Comparison of ENCODE assay signal across 8 cellular contexts in the genomic region with DNA sequence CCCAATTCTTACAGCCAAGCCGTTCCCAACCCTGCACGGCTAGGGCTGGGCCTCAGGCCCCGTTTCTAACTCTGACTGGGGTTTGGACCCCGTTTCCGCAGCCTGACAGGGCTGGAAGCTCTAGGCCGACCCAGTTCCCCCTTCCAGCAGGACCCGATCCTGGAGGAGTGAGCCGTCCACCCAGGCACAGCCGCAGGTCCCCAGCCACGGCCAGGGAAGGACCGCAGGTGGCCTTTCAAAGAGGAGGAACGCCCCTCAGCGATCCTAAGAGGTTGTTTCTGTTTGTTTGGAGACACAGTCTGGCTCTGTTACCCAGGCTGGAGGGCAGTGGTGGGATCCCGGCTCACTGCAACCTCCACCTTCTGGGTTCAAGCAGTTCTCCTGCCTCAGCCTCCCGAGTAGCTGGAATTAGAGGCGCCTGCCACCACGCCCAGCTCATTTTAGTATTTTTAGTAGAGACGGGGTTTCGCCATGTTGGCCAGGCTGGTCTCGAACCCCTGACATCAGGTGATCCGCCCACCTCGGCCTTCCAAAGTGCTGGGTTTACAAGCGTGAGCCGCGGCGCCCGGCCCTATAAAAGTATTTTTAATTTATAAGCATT. TPM values are rescaled to one million over a fixed set of nuclear protein-coding genes. Genes with fewer than 3 reads are reported as not detected.
DNase-seq lines count a peak whose midpoint lies in the region; ATAC-seq and TF ChIP-seq lines count a peak whose summit lies in the region.

No MANE protein-coding gene starts in this region.

- POLR2A ChIA-PET in HEK293 (lab: Yijun Ruan, JAX), result no interaction called here

- peaks cover 29% of the 10 kb centered on the region for H3K79me2 ChIP-seq in ACC112 (ENCODE audit: control insufficient read depth, insufficient read depth, low read length, unreplicated experiment)
- H3K79me2 ChIP-seq in mammary epithelial cell (ENCODE audit: insufficient read depth, low read length), result peaks cover 37% of the 10 kb centered on the region

- intact Hi-C loops in mammary epithelial cell (cut with micrococcal nuclease), result loop anchor here (1.0 kb wide), 1 partner anchor 362 kb away; no protein-coding TSS in a partner anchor

- no peak overlapping the region for H2AFZ ChIP-seq in ACC112 (ENCODE audit: low read length, unreplicated experiment)
- no peak overlapping the region for H2AFZ ChIP-seq in mammary epithelial cell (ENCODE audit: low read depth, low read length)

- DNase-seq in mammary epithelial cell, result no peak
- DNase-seq in naive B cell, result no peak
- DNase-seq in T1000 (lab: John Stamatoyannopoulos, UW), result no peak
- DNase-seq in putamen (ENCODE audit: low spot score), result no peak

- H3K27me3 ChIP-seq in ACC112 (ENCODE audit: insufficient read depth, low read length) (no peaks in the 10 kb centered on the region), mammary epithelial cell (ENCODE audit: insufficient read depth, low read length) (no peaks in the 10 kb centered on the region)

- peaks cover 19 to 44% (median 21%) of the 10 kb centered on the region in 3 donors for H3K4me1 Mint-ChIP-seq in naive B cell

- peaks cover 11% of the 10 kb centered on the region; the same call in 1 of the 2 replicates for H3K36me3 ChIP-seq in ACC112 (ENCODE audit: insufficient read depth, low read length)
- peaks cover 4 to 39% of the 10 kb centered on the region in 2 experiments; a peak in 2 of 3 replicates for H3K36me3 ChIP-seq in HEK293 (ENCODE audit: control insufficient read depth in 2 of 2, insufficient read depth in 1 of 2, low read length in 2 of 2)
- peaks cover 10% of the 10 kb centered on the region for H3K36me3 ChIP-seq in mammary epithelial cell (ENCODE audit: insufficient read depth, low read length)

- H3K4me3 Mint-ChIP-seq in naive B cell, result peak overlapping the region in 5 of 8 donors; percentile 6 to 91 (median 56)

- TSS peak; percentile 30 for BruUV-seq in mammary epithelial cell (replicated peaks; lab: Mats Ljungman, UMichigan)

- H3K9me3 Mint-ChIP-seq in naive B cell, result no peaks in the 10 kb centered on the region

- H3K27ac Mint-ChIP-seq in naive B cell, result peak overlapping the region in 4 of 6 donors; percentile 18 to 77 (median 54)

- H3K9me3 ChIP-seq in HEK293 (ENCODE audit: control insufficient read depth, insufficient read depth, low read depth, low read length) (no peaks in the 10 kb centered on the region), mammary epithelial cell (replicated peaks; ENCODE audit: insufficient read depth, low read length) (no peaks in the 10 kb centered on the region)

- H3K4me3 ChIP-seq in ACC112 (ENCODE audit: low read depth, low read length), result peak overlapping the region; percentile 52
- peak overlapping the region; percentile 10; the same call in 1 of the 2 replicates for H3K4me3 ChIP-seq in HEK293 (ENCODE audit: low read depth, low read length)
- H3K4me3 ChIP-seq in mammary epithelial cell (replicated peaks in 1 of 3; ENCODE audit: insufficient read depth in 1 of 3, low read depth in 2 of 3, low read length in 3 of 3), result peak overlapping the region in 1 of 3 experiments; percentile 49

- WGBS in mammary epithelial cell (ENCODE audit: low coverage, missing lambda C conversion rate), result 73% methylated on average over 22 of the region's 27 CpGs

- peak overlapping the region; percentile 55 for H3K4me2 ChIP-seq in mammary epithelial cell (ENCODE audit: insufficient read depth, low read depth, low read length)

- CTCF ChIA-PET in HEK293 (lab: Yijun Ruan, JAX) (interaction anchor here (0.6 to 1.4 kb wide), 6 partner anchors 16 to 544 kb away, joined by 3 to 5 read pairs (median 4); no protein-coding TSS in a partner anchor), mammary epithelial cell (lab: Charles Lee; ENCODE audit: low non-redundant PET) (interaction anchor here (0.8 kb wide), 1 partner anchor 200 kb away, joined by 9 read pairs; no protein-coding TSS in a partner anchor)

- H3K27me3 Mint-ChIP-seq in naive B cell, result no peaks in the 10 kb centered on the region

- no peak overlapping the region for H3K9ac ChIP-seq in mammary epithelial cell (ENCODE audit: insufficient read depth, low read length)

- H4K20me1 ChIP-seq in mammary epithelial cell (ENCODE audit: insufficient read depth, low read length), result no peaks in the 10 kb centered on the region

- peaks cover 22% of the 10 kb centered on the region for H3K4me1 ChIP-seq in ACC112 (ENCODE audit: control insufficient read depth, insufficient read depth, low read length, unreplicated experiment)
- no peaks in the 10 kb centered on the region for H3K4me1 ChIP-seq in HEK293 (ENCODE audit: control insufficient read depth, insufficient read depth, low read length)
- H3K4me1 ChIP-seq in mammary epithelial cell (ENCODE audit: insufficient read depth, low read length), result peaks cover 6% of the 10 kb centered on the region

- in situ Hi-C loops in mammary epithelial cell (cut with MboI; ENCODE audit: low sequenced_read_pairs in 2 of 2), result loop anchor here in 1 of 2 donors (10.0 kb wide), 1 partner anchor 551 kb away; no protein-coding TSS in a partner anchor

- dilution Hi-C loops in mammary epithelial cell (cut with HindIII; ENCODE audit: low sequenced_read_pairs), result no loop called here

- H3K27ac ChIP-seq in ACC112 (ENCODE audit: low read depth, low read length) (peak overlapping the region; percentile 71), HEK293 (ENCODE audit: extremely low read depth, low read depth, low read length) (no peak overlapping the region), mammary epithelial cell (ENCODE audit: insufficient read depth, low read depth, low read length) (peak overlapping the region; percentile 69)

- ATAC-seq in naive B cell (ENCODE audit: low read depth in 2 of 2), result no peak
- no peak for ATAC-seq in esophagus mucosa
- no peak for ATAC-seq in HG03139 (IDR thresholded peaks at IDR 0.05; ENCODE audit: unreplicated experiment)

- peaks cover 0 to 1% of the 10 kb centered on the region in 2 donors for H3K36me3 Mint-ChIP-seq in naive B cell

- no peak for TF ChIP-seq CTCF in HEK293 (tag by site-specific recombination; IDR thresholded peaks at IDR 0.05)
- no peak for TF ChIP-seq CTCF in mammary epithelial cell (conservative IDR thresholded peaks at IDR 0.05 in 1 of 2, IDR thresholded peaks at IDR 0.05 in 1 of 2; ENCODE audit: extremely low read depth in 1 of 2, insufficient read depth in 1 of 2, low read depth in 1 of 2, low read length in 2 of 2)

TF ChIP-seq in HEK293, 187 proteins besides CTCF, POLR2A, EP300 and RAD21 (continues in another document):
- TF ChIP-seq, protein P1, sequence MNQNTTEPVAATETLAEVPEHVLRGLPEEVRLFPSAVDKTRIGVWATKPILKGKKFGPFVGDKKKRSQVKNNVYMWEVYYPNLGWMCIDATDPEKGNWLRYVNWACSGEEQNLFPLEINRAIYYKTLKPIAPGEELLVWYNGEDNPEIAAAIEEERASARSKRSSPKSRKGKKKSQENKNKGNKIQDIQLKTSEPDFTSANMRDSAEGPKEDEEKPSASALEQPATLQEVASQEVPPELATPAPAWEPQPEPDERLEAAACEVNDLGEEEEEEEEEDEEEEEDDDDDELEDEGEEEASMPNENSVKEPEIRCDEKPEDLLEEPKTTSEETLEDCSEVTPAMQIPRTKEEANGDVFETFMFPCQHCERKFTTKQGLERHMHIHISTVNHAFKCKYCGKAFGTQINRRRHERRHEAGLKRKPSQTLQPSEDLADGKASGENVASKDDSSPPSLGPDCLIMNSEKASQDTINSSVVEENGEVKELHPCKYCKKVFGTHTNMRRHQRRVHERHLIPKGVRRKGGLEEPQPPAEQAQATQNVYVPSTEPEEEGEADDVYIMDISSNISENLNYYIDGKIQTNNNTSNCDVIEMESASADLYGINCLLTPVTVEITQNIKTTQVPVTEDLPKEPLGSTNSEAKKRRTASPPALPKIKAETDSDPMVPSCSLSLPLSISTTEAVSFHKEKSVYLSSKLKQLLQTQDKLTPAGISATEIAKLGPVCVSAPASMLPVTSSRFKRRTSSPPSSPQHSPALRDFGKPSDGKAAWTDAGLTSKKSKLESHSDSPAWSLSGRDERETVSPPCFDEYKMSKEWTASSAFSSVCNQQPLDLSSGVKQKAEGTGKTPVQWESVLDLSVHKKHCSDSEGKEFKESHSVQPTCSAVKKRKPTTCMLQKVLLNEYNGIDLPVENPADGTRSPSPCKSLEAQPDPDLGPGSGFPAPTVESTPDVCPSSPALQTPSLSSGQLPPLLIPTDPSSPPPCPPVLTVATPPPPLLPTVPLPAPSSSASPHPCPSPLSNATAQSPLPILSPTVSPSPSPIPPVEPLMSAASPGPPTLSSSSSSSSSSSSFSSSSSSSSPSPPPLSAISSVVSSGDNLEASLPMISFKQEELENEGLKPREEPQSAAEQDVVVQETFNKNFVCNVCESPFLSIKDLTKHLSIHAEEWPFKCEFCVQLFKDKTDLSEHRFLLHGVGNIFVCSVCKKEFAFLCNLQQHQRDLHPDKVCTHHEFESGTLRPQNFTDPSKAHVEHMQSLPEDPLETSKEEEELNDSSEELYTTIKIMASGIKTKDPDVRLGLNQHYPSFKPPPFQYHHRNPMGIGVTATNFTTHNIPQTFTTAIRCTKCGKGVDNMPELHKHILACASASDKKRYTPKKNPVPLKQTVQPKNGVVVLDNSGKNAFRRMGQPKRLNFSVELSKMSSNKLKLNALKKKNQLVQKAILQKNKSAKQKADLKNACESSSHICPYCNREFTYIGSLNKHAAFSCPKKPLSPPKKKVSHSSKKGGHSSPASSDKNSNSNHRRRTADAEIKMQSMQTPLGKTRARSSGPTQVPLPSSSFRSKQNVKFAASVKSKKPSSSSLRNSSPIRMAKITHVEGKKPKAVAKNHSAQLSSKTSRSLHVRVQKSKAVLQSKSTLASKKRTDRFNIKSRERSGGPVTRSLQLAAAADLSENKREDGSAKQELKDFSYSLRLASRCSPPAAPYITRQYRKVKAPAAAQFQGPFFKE (tag by site-specific recombination; IDR thresholded peaks at IDR 0.05; ENCODE audit: borderline replicate concordance), result no peak
- TF ChIP-seq, protein P2, sequence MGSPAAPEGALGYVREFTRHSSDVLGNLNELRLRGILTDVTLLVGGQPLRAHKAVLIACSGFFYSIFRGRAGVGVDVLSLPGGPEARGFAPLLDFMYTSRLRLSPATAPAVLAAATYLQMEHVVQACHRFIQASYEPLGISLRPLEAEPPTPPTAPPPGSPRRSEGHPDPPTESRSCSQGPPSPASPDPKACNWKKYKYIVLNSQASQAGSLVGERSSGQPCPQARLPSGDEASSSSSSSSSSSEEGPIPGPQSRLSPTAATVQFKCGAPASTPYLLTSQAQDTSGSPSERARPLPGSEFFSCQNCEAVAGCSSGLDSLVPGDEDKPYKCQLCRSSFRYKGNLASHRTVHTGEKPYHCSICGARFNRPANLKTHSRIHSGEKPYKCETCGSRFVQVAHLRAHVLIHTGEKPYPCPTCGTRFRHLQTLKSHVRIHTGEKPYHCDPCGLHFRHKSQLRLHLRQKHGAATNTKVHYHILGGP (tag by site-specific recombination; IDR thresholded peaks at IDR 0.05), result no peak

RNA-seq across cellular contexts. Expression of a gene that starts 0.8 kb away (rescaled TPM):
- 10 to 100 TPM; 26.0 to 40.8 TPM for total RNA-seq in mammary epithelial cell
- polyA plus RNA-seq in mammary epithelial cell, result 28.5 TPM
- 24.8 TPM for polyA minus RNA-seq in mammary epithelial cell
- polyA plus RNA-seq in naive B cell (ENCODE audit: low read depth in 6 of 6), result 10 to 100 TPM in 5 of 6 donors, 1 to 10 TPM in 1; 7.6 to 25.7 (median 16.8) TPM
- 21.6 TPM for total RNA-seq in esophagus mucosa

RNA-seq across cellular contexts. Expression of a gene that starts 43.3 kb away (rescaled TPM):
- 100 to 1,000 TPM; 135 to 191 TPM for total RNA-seq in mammary epithelial cell
- 176 TPM for polyA plus RNA-seq in mammary epithelial cell
- 160 TPM for polyA minus RNA-seq in mammary epithelial cell
- polyA plus RNA-seq in naive B cell (ENCODE audit: low read depth in 6 of 6), result 10 to 100 TPM; 38.9 to 93.6 (median 45.5) TPM
- 63.0 TPM for total RNA-seq in esophagus mucosa
